21 cellular contexts compared by ENCODE assay signal in the genomic region with DNA sequence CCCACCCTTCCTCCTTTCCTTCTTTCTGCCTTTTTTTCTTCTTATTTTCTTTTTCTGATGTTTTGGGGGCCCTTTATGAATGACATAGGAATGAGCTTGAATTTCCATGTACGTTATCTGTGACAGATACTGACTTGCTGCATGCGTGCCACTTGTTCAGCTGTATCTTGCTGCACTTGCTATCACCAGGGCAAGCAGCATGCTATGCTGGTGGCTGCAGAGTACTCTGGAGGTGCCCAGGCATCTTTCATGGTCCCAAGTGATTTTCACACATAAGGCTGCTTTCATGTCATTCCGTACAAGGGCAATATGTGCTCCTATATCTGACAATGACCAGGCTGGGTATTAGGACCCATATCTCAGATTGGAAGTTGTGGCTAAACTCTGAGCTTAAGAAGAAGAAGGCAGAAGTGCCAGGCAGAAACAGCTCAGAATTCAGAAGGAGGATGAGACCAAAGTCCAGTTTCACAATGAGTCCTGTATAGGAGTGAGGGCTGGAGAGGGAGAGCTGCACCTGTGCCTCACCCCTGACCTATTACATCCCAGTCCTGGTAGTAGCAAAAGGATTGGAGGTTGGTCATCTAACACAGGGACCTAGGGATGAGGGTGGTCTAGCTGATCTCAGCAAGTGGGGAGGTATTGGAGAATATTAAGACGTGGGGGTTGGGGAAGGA.
DNase-seq lines count a peak whose midpoint lies in the region; ATAC-seq, FAIRE-seq and TF ChIP-seq lines count a peak whose summit lies in the region.
"Had no signal": no experiment of that assay in that cellular context is flagged by ENCODE, and none has a peak within 500 bp of the region (broad histone marks: within the 10 kb centered on the region; RNA-seq: fewer than 3 reads in every experiment).

No MANE protein-coding gene starts in this region.

- no peak overlapping the region for H3K9ac ChIP-seq in HCT116 (ENCODE audit: low read length)
- H3K9ac ChIP-seq: GM23248, SK-N-SH had no signal

- no peaks in the 10 kb centered on the region for H3K36me3 ChIP-seq in HCT116 (ENCODE audit: control insufficient read depth in 1 of 2, insufficient read depth in 2 of 2, low read length in 2 of 2)
- no peaks in the 10 kb centered on the region for H3K36me3 ChIP-seq in bronchial epithelial cell (ENCODE audit: control insufficient read depth, insufficient read depth, low read length)
- no peaks in the 10 kb centered on the region for H3K36me3 ChIP-seq in transverse colon
- no peaks in the 10 kb centered on the region for H3K36me3 ChIP-seq in sigmoid colon

- H3K27me3 Mint-ChIP-seq in nephron progenitor cell (ENCODE audit: low read depth, poor library complexity) (no peaks in the 10 kb centered on the region), glutamatergic neuron (ENCODE audit: unreplicated experiment) (no peaks in the 10 kb centered on the region)

- ATAC-seq in HCT116 (no peak), HG03432 (IDR thresholded peaks at IDR 0.05; ENCODE audit: unreplicated experiment) (no peak)

- no peaks in the 10 kb centered on the region for H3K79me2 ChIP-seq in HCT116 (ENCODE audit: insufficient read depth, low read length)

- 44 to 74% methylated on average over 3 to 4 of the region's 4 CpGs for WGBS in transverse colon (ENCODE audit: low coverage in 1 of 2), 2 donors
- WGBS in sigmoid colon, 2 donors = 38 to 84% methylated on average over 4 of the region's 4 CpGs

- TF ChIP-seq CTCF in HCT116 (IDR thresholded peaks at IDR 0.05 in 2 of 3, conservative IDR thresholded peaks at IDR 0.05 in 1 of 3; ENCODE audit: borderline replicate concordance in 1 of 3, insufficient read depth in 1 of 3, low read depth in 2 of 3, low read length in 2 of 3) (no peak), bronchial epithelial cell (IDR thresholded peaks at IDR 0.05; ENCODE audit: insufficient read depth, low read length, severe bottlenecking) (no peak), nephron progenitor cell (IDR thresholded peaks at IDR 0.05) (no peak), transverse colon (IDR thresholded peaks at IDR 0.05) (no peak), sigmoid colon (IDR thresholded peaks at IDR 0.05) (no peak), glutamatergic neuron (IDR thresholded peaks at IDR 0.05; ENCODE audit: partially characterized antibody, unreplicated experiment) (no peak)

- H2AFZ ChIP-seq in HCT116 (ENCODE audit: low read depth, low read length, poor library complexity, severe bottlenecking) = no peak overlapping the region

- peak; percentile 13 for FAIRE-seq in bronchial epithelial cell (lab: Jason Lieb, UNC)
- FAIRE-seq: GM19239 had no signal

- in situ Hi-C loops in transverse colon (cut with MboI; ENCODE audit: low pct_ligation_motif_present in 1 of 4, low pct_unique_long_range_greater_than_20kb in 1 of 4, low sequenced_read_pairs in 3 of 4) = no loop called here

- BruUV-seq in HCT116 (replicated peaks; lab: Mats Ljungman, UMichigan) = no TSS peak

- CTCF ChIA-PET in HCT116 (lab: Charles Lee) = no interaction called here

- TF ChIP-seq POLR2A in HCT116 (IDR thresholded peaks at IDR 0.05; ENCODE audit: borderline replicate concordance, extremely low read depth, insufficient read depth, insufficient read length) (no peak), transverse colon (IDR thresholded peaks at IDR 0.05) (no peak), sigmoid colon (IDR thresholded peaks at IDR 0.05) (no peak)

- intact Hi-C loops in HCT116 (cut with micrococcal nuclease) (no loop called here), transverse colon (cut with DNase I; ENCODE audit: low total_unique reads) (no loop called here), sigmoid colon (cut with DNase I) (no loop called here)

- RAD21 ChIA-PET in HCT116 (lab: Charles Lee; ENCODE audit: low non-redundant PET in 1 of 2, low total read pairs in 2 of 2, uncharacterized antibody in 2 of 2, unreplicated experiment in 2 of 2) = no interaction called here

- H3K9me2 ChIP-seq in HCT116 (ENCODE audit: insufficient read depth) = no peaks in the 10 kb centered on the region
- H3K9me2 ChIP-seq: SK-N-SH had no signal

- H3K27me3 ChIP-seq in HCT116 (ENCODE audit: insufficient read depth, low read length) = no peaks in the 10 kb centered on the region
- no peaks in the 10 kb centered on the region for H3K27me3 ChIP-seq in bronchial epithelial cell (ENCODE audit: control insufficient read depth, insufficient read depth, low read length)
- H3K27me3 ChIP-seq in transverse colon = no peaks in the 10 kb centered on the region
- H3K27me3 ChIP-seq in sigmoid colon = no peaks in the 10 kb centered on the region

- H3K4me3 Mint-ChIP-seq in nephron progenitor cell = no peak overlapping the region
- H3K4me3 Mint-ChIP-seq in glutamatergic neuron (ENCODE audit: unreplicated experiment) = no peak overlapping the region
- H3K4me3 Mint-ChIP-seq: HFFc6 had no signal

- TF ChIP-seq RAD21 in HCT116 (IDR thresholded peaks at IDR 0.05; ENCODE audit: low read depth) = no peak

- H4K20me1 ChIP-seq in HCT116 (ENCODE audit: insufficient read depth) = no peaks in the 10 kb centered on the region

- H3K4me1 Mint-ChIP-seq in nephron progenitor cell (peaks cover 32% of the 10 kb centered on the region), glutamatergic neuron (ENCODE audit: low read depth, unreplicated experiment) (no peaks in the 10 kb centered on the region)

- TF ChIP-seq EP300 in transverse colon (IDR thresholded peaks at IDR 0.05; ENCODE audit: low read depth) = no peak
- no peak for TF ChIP-seq EP300 in sigmoid colon (IDR thresholded peaks at IDR 0.05)

- H3K9me3 Mint-ChIP-seq in nephron progenitor cell (no peaks in the 10 kb centered on the region), glutamatergic neuron (ENCODE audit: unreplicated experiment) (no peaks in the 10 kb centered on the region)
- H3K9me3 Mint-ChIP-seq: HFFc6 had no signal

- no peak overlapping the region for H3K4me3 ChIP-seq in HCT116 (replicated peaks in 1 of 2; ENCODE audit: low read depth in 1 of 2, low read length in 2 of 2)
- no peak overlapping the region for H3K4me3 ChIP-seq in bronchial epithelial cell (ENCODE audit: low read depth, low read length)
- no peak overlapping the region for H3K4me3 ChIP-seq in transverse colon
- no peak overlapping the region for H3K4me3 ChIP-seq in sigmoid colon
- H3K4me3 ChIP-seq: GM23248 had no signal

- H3K27ac Mint-ChIP-seq in nephron progenitor cell = peak overlapping the region; percentile 15
- no peak overlapping the region for H3K27ac Mint-ChIP-seq in glutamatergic neuron (ENCODE audit: unreplicated experiment)
- H3K27ac Mint-ChIP-seq: HFFc6 had no signal

- 0 out of 2 replicates have a peak overlapping the region, but pooled peaks have one; percentile 24 for H3K4me2 ChIP-seq in HCT116 (ENCODE audit: low read length)
- H3K4me2 ChIP-seq: SK-N-SH had no signal

- H3K9me3 ChIP-seq in HCT116 (ENCODE audit: control insufficient read depth in 1 of 2, insufficient read depth in 1 of 2, low read depth in 1 of 2, low read length in 2 of 2) (no peaks in the 10 kb centered on the region), transverse colon (no peaks in the 10 kb centered on the region), sigmoid colon (no peaks in the 10 kb centered on the region)
- H3K9me3 ChIP-seq: SK-N-SH had no signal

- DNase-seq in HCT116 (ENCODE audit: low read depth, low spot score) (no peak), bronchial epithelial cell (ENCODE audit: low read depth) (no peak), nephron progenitor cell (no peak), transverse colon (peak; percentile 10), sigmoid colon (no peak), glutamatergic neuron (no peak)
- DNase-seq: DMS153, GM23248, H7, HFFc6, Karpas-422, MV-4-11, NCI-H1105, NCI-H146, NCI-H1930, NCI-H446, NCI-H524 treated with DMSO at 0.1 percent for 48 hours, NCI-H774, SK-N-SH had no signal

- H3K27ac ChIP-seq in HCT116 (ENCODE audit: low read depth, low read length) (no peak overlapping the region), transverse colon (peak overlapping the region in 2 of 4 donors; percentile 49 to 59), sigmoid colon (no peak overlapping the region)
- H3K27ac ChIP-seq: GM23248 had no signal

- H3K4me1 ChIP-seq in HCT116 (ENCODE audit: control insufficient read depth in 1 of 2, insufficient read depth in 2 of 2, low read length in 2 of 2) (peaks cover 28 to 51% of the 10 kb centered on the region in 2 experiments), transverse colon (peaks cover 0 to 19% (median 17%) of the 10 kb centered on the region in 4 donors), sigmoid colon (no peaks in the 10 kb centered on the region)

- H3K36me3 Mint-ChIP-seq in nephron progenitor cell (ENCODE audit: low read depth) (no peaks in the 10 kb centered on the region), glutamatergic neuron (ENCODE audit: unreplicated experiment) (no peaks in the 10 kb centered on the region)

- POLR2A ChIA-PET in HCT116 (lab: Charles Lee) = no interaction called here

TF ChIP-seq in HCT116, 20 proteins besides CTCF, POLR2A, EP300 and RAD21 (continues in another document):
- TF ChIP-seq EZH2 (IDR thresholded peaks at IDR 0.05) = no peak
- TF ChIP-seq ZFX (IDR thresholded peaks at IDR 0.05) = no peak
- no peak for TF ChIP-seq ELF1 (IDR thresholded peaks at IDR 0.05; ENCODE audit: borderline replicate concordance, low read depth)
- TF ChIP-seq, protein P1, sequence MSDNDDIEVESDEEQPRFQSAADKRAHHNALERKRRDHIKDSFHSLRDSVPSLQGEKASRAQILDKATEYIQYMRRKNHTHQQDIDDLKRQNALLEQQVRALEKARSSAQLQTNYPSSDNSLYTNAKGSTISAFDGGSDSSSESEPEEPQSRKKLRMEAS (IDR thresholded peaks at IDR 0.05) = no peak
- no peak for TF ChIP-seq YY1 (IDR thresholded peaks at IDR 0.05; ENCODE audit: extremely low read depth, insufficient replicate concordance, low read depth, low read length)
